In genomic region chr11:94638278-94638901, GRCh38 we compare ENCODE assay signal across 2 cellular contexts.
TF ChIP-seq lines count a peak whose summit lies in the region.

No MANE protein-coding gene starts in this region.

TF ChIP-seq in liver, 16 proteins besides CTCF, POLR2A, EP300 and RAD21 (continued from another document):
- TF ChIP-seq REST (IDR thresholded peaks at IDR 0.05), result no peak
- TF ChIP-seq FOXA1 (IDR thresholded peaks at IDR 0.05), result no peak
- TF ChIP-seq HNF4G (IDR thresholded peaks at IDR 0.05), result no peak
- TF ChIP-seq ATF3 (IDR thresholded peaks at IDR 0.05), result no peak
- TF ChIP-seq SP1 (IDR thresholded peaks at IDR 0.05), result no peak
- no peak for TF ChIP-seq RXRA (IDR thresholded peaks at IDR 0.05)
- no peak for TF ChIP-seq TAF1 (conservative IDR thresholded peaks at IDR 0.05)
TF ChIP-seq in liver: peak in this region for 0.

TF ChIP-seq in HepG2, 621 proteins besides CTCF, POLR2A, EP300 and RAD21 (continued from another document):
- TF ChIP-seq CSRNP1 (CRISPR knock-in tag; IDR thresholded peaks at IDR 0.05) (no peak), ATF7 (IDR thresholded peaks at IDR 0.05) (no peak), ATF7 (CRISPR knock-in tag; IDR thresholded peaks at IDR 0.05) (no peak), ZBTB38 (CRISPR knock-in tag; IDR thresholded peaks at IDR 0.05) (no peak), KDM4B (CRISPR knock-in tag; IDR thresholded peaks at IDR 0.05) (no peak), ZNF768 (CRISPR knock-in tag; IDR thresholded peaks at IDR 0.05) (no peak), RBAK (CRISPR knock-in tag; IDR thresholded peaks at IDR 0.05) (no peak), SCMH1 (CRISPR knock-in tag; IDR thresholded peaks at IDR 0.05; ENCODE audit: borderline replicate concordance) (no peak), ZNF577 (CRISPR knock-in tag; IDR thresholded peaks at IDR 0.05; ENCODE audit: borderline replicate concordance, low read depth) (no peak), CCAR2 (optimal IDR thresholded peaks at IDR 0.05; ENCODE audit: low read depth, low read length) (no peak), JUNB (CRISPR knock-in tag; IDR thresholded peaks at IDR 0.05; ENCODE audit: borderline replicate concordance) (no peak), PREB (CRISPR knock-in tag; IDR thresholded peaks at IDR 0.05) (no peak), ZKSCAN1 (IDR thresholded peaks at IDR 0.05; ENCODE audit: low read length) (no peak)
- TF ChIP-seq, protein P1, sequence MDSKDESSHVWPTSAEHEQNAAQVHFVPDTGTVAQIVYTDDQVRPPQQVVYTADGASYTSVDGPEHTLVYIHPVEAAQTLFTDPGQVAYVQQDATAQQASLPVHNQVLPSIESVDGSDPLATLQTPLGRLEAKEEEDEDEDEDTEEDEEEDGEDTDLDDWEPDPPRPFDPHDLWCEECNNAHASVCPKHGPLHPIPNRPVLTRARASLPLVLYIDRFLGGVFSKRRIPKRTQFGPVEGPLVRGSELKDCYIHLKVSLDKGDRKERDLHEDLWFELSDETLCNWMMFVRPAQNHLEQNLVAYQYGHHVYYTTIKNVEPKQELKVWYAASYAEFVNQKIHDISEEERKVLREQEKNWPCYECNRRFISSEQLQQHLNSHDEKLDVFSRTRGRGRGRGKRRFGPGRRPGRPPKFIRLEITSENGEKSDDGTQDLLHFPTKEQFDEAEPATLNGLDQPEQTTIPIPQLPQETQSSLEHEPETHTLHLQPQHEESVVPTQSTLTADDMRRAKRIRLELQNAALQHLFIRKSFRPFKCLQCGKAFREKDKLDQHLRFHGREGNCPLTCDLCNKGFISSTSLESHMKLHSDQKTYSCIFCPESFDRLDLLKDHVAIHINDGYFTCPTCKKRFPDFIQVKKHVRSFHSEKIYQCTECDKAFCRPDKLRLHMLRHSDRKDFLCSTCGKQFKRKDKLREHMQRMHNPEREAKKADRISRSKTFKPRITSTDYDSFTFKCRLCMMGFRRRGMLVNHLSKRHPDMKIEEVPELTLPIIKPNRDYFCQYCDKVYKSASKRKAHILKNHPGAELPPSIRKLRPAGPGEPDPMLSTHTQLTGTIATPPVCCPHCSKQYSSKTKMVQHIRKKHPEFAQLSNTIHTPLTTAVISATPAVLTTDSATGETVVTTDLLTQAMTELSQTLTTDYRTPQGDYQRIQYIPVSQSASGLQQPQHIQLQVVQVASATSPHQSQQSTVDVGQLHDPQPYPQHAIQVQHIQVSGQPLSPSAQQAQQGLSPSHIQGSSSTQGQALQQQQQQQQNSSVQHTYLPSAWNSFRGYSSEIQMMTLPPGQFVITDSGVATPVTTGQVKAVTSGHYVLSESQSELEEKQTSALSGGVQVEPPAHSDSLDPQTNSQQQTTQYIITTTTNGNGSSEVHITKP (CRISPR knock-in tag; IDR thresholded peaks at IDR 0.05; ENCODE audit: low read depth), result no peak
- TF ChIP-seq, protein P2, sequence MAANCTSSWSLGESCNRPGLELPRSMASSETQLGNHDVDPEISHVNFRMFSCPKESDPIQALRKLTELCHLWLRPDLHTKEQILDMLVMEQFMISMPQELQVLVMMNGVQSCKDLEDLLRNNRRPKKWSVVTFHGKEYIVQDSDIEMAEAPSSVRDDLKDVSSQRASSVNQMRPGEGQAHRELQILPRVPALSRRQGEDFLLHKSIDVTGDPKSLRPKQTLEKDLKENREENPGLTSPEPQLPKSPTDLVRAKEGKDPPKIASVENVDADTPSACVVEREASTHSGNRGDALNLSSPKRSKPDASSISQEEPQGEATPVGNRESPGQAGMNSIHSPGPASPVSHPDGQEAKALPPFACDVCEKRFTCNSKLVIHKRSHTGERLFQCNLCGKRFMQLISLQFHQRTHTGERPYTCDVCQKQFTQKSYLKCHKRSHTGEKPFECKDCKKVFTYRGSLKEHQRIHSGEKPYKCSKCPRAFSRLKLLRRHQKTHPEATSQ (CRISPR knock-in tag; IDR thresholded peaks at IDR 0.05; ENCODE audit: borderline replicate concordance), result no peak
- TF ChIP-seq, protein P3, sequence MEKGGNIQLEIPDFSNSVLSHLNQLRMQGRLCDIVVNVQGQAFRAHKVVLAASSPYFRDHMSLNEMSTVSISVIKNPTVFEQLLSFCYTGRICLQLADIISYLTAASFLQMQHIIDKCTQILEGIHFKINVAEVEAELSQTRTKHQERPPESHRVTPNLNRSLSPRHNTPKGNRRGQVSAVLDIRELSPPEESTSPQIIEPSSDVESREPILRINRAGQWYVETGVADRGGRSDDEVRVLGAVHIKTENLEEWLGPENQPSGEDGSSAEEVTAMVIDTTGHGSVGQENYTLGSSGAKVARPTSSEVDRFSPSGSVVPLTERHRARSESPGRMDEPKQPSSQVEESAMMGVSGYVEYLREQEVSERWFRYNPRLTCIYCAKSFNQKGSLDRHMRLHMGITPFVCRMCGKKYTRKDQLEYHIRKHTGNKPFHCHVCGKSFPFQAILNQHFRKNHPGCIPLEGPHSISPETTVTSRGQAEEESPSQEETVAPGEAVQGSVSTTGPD (CRISPR knock-in tag; IDR thresholded peaks at IDR 0.05), result no peak
- TF ChIP-seq, protein P4, sequence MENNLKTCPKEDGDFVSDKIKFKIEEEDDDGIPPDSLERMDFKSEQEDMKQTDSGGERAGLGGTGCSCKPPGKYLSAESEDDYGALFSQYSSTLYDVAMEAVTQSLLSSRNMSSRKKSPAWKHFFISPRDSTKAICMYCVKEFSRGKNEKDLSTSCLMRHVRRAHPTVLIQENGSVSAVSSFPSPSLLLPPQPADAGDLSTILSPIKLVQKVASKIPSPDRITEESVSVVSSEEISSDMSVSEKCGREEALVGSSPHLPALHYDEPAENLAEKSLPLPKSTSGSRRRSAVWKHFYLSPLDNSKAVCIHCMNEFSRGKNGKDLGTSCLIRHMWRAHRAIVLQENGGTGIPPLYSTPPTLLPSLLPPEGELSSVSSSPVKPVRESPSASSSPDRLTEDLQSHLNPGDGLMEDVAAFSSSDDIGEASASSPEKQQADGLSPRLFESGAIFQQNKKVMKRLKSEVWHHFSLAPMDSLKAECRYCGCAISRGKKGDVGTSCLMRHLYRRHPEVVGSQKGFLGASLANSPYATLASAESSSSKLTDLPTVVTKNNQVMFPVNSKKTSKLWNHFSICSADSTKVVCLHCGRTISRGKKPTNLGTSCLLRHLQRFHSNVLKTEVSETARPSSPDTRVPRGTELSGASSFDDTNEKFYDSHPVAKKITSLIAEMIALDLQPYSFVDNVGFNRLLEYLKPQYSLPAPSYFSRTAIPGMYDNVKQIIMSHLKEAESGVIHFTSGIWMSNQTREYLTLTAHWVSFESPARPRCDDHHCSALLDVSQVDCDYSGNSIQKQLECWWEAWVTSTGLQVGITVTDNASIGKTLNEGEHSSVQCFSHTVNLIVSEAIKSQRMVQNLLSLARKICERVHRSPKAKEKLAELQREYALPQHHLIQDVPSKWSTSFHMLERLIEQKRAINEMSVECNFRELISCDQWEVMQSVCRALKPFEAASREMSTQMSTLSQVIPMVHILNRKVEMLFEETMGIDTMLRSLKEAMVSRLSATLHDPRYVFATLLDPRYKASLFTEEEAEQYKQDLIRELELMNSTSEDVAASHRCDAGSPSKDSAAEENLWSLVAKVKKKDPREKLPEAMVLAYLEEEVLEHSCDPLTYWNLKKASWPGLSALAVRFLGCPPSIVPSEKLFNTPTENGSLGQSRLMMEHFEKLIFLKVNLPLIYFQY (CRISPR knock-in tag; IDR thresholded peaks at IDR 0.05; ENCODE audit: borderline replicate concordance), result no peak
